8 cellular contexts compared by ENCODE assay signal in genomic region chr16:14300631-14301149, GRCh38.
DNase-seq lines count a peak whose midpoint lies in the region; TF ChIP-seq lines count a peak whose summit lies in the region.

No MANE protein-coding gene starts in this region.

- H3K27ac Mint-ChIP-seq in type B pancreatic cell: peak overlapping the region; percentile 94

- no peaks in the 10 kb centered on the region for H3K9me3 ChIP-seq in HEK293 (ENCODE audit: control insufficient read depth, insufficient read depth, low read depth, low read length)
- no peaks in the 10 kb centered on the region for H3K9me3 ChIP-seq in mucosa of rectum (ENCODE audit: control insufficient read depth in 2 of 2, low read length in 2 of 2)

- H3K36me3 Mint-ChIP-seq in type B pancreatic cell: no peaks in the 10 kb centered on the region

- POLR2A ChIA-PET in HEK293 (lab: Yijun Ruan, JAX): interaction anchor here (0.7 to 1.4 kb wide), 2 partner anchors 15 to 54 kb away, joined by 4 to 5 read pairs; no protein-coding TSS in a partner anchor

- H3K4me1 ChIP-seq in HEK293 (ENCODE audit: control insufficient read depth, insufficient read depth, low read length) (peaks cover 3% of the 10 kb centered on the region; the same call in 1 of the 2 replicates), mucosa of rectum (ENCODE audit: control insufficient read depth in 2 of 2, insufficient read depth in 2 of 2, low read length in 2 of 2) (peaks cover 6 to 8% of the 10 kb centered on the region in 2 donors)

- H3K27me3 ChIP-seq in mucosa of rectum (ENCODE audit: control insufficient read depth in 2 of 2, insufficient read depth in 2 of 2, low read length in 2 of 2): peaks cover 0 to 2% of the 10 kb centered on the region in 2 donors

- peak overlapping the region in 1 of 2 donors; percentile 48 for H3K9ac ChIP-seq in mucosa of rectum (ENCODE audit: low read depth in 1 of 2, low read length in 2 of 2)

- H3K27ac ChIP-seq in HEK293 (ENCODE audit: extremely low read depth, low read depth, low read length) (no peak overlapping the region; the same call in 1 of the 2 replicates), mucosa of rectum (ENCODE audit: low read depth in 2 of 2, low read length in 2 of 2) (peak overlapping the region; percentile 5 to 38)

- no peak for TF ChIP-seq POLR2A in erythroblast (IDR thresholded peaks at IDR 0.05; ENCODE audit: low read length)

- DNase-seq in EH (ENCODE audit: low read depth): peak; percentile 90
- peak; percentile 38 for DNase-seq in NCI-H2107 (lab: John Stamatoyannopoulos, UW)
- peak; percentile 75 to 77 for DNase-seq in erythroblast (lab: John Stamatoyannopoulos, UW)
- no peak for DNase-seq in type B pancreatic cell (ENCODE audit: extremely low spot score, unreplicated experiment)
- no peak for DNase-seq in activated effector memory CD4-positive, alpha-beta T cell treated with anti-CD3 and anti-CD28 coated beads, Interleukin-2, amount 50 U/mL, for 16 hours

- CTCF ChIA-PET in HEK293 (lab: Yijun Ruan, JAX): interaction anchor here (0.7 to 2.9 kb wide), 6 partner anchors 10 to 377 kb away, joined by 3 to 29 read pairs (median 4); no protein-coding TSS in a partner anchor

- H3K36me3 ChIP-seq in HEK293 (ENCODE audit: control insufficient read depth in 2 of 2, insufficient read depth in 1 of 2, low read length in 2 of 2) (no peaks in the 10 kb centered on the region), mucosa of rectum (ENCODE audit: control insufficient read depth in 2 of 2, insufficient read depth in 2 of 2, low read length in 2 of 2) (no peaks in the 10 kb centered on the region)

- peak overlapping the region; percentile 92 for H3K4me3 Mint-ChIP-seq in type B pancreatic cell

- H3K9me3 Mint-ChIP-seq in type B pancreatic cell: no peaks in the 10 kb centered on the region

- TF ChIP-seq CTCF in HEK293 (tag by site-specific recombination; IDR thresholded peaks at IDR 0.05) (peak; percentile 82), WI38 (IDR thresholded peaks at IDR 0.05; ENCODE audit: low read depth, low read length) (peak; percentile 64), type B pancreatic cell (conservative IDR thresholded peaks at IDR 0.05) (peak; percentile 66)

- H3K4me3 ChIP-seq in HEK293 (ENCODE audit: low read depth, low read length): no peak overlapping the region
- H3K4me3 ChIP-seq in WI38 (ENCODE audit: low read depth, low read length): no peak overlapping the region; the same call in 1 of the 2 replicates
- peak overlapping the region in 1 of 2 donors; percentile 63 for H3K4me3 ChIP-seq in mucosa of rectum (ENCODE audit: low read length in 2 of 2)

- peaks cover 23% of the 10 kb centered on the region for H3K4me1 Mint-ChIP-seq in type B pancreatic cell (ENCODE audit: unreplicated experiment)

- H3K27me3 Mint-ChIP-seq in type B pancreatic cell: peaks cover 38% of the 10 kb centered on the region

TF ChIP-seq in HEK293, 187 proteins besides CTCF, POLR2A, EP300 and RAD21:
- TF ChIP-seq ZNF521 (tag by site-specific recombination; IDR thresholded peaks at IDR 0.05) (no peak), ZNF747 (tag by site-specific recombination; IDR thresholded peaks at IDR 0.05) (no peak), ZNF2 (tag by site-specific recombination; IDR thresholded peaks at IDR 0.05) (0 out of 2 replicates have a peak, but pooled peaks have one; percentile 34), SP7 (tag by site-specific recombination; IDR thresholded peaks at IDR 0.05) (0 out of 2 replicates have a peak, but pooled peaks have one; percentile 14), FEZF1 (tag by site-specific recombination; IDR thresholded peaks at IDR 0.05) (no peak), ZNF791 (tag by site-specific recombination; IDR thresholded peaks at IDR 0.05) (no peak), ZNF366 (tag by site-specific recombination; conservative IDR thresholded peaks at IDR 0.05) (no peak), PRDM10 (tag by site-specific recombination; IDR thresholded peaks at IDR 0.05) (no peak), ZNF664 (tag by site-specific recombination; IDR thresholded peaks at IDR 0.05) (no peak), HIC1 (tag by site-specific recombination; IDR thresholded peaks at IDR 0.05) (peak; percentile 66; the same call in 1 of the 2 replicates), ZIC2 (tag by site-specific recombination; IDR thresholded peaks at IDR 0.05) (peak; percentile 31; the same call in 1 of the 2 replicates), PRDM1 (tag by site-specific recombination; IDR thresholded peaks at IDR 0.05) (no peak), ZNF654 (tag by site-specific recombination; IDR thresholded peaks at IDR 0.05; ENCODE audit: low read depth) (peak; percentile 79), ZNF449 (tag by site-specific recombination; IDR thresholded peaks at IDR 0.05) (peak; percentile 79)

Comparison
In these comparisons a context has a peak if more than half of its experiments do, and no peak if none do; other contexts are left out.
1. DNase-seq: peak in EH (single experiment), NCI-H2107 (single experiment) and erythroblast (2 of 2); none in type B pancreatic cell (single experiment) and activated effector memory CD4-positive, alpha-beta T cell treated with anti-CD3 and anti-CD28 coated beads, Interleukin-2, amount 50 U/mL, for 16 hours (single experiment).
2. Peak in every context shown above with its lines, with median percentiles within 50 percentile points of each other: CTCF ChIP-seq.